Comparison of ENCODE assay signal across 8 cellular contexts in the genomic region with DNA sequence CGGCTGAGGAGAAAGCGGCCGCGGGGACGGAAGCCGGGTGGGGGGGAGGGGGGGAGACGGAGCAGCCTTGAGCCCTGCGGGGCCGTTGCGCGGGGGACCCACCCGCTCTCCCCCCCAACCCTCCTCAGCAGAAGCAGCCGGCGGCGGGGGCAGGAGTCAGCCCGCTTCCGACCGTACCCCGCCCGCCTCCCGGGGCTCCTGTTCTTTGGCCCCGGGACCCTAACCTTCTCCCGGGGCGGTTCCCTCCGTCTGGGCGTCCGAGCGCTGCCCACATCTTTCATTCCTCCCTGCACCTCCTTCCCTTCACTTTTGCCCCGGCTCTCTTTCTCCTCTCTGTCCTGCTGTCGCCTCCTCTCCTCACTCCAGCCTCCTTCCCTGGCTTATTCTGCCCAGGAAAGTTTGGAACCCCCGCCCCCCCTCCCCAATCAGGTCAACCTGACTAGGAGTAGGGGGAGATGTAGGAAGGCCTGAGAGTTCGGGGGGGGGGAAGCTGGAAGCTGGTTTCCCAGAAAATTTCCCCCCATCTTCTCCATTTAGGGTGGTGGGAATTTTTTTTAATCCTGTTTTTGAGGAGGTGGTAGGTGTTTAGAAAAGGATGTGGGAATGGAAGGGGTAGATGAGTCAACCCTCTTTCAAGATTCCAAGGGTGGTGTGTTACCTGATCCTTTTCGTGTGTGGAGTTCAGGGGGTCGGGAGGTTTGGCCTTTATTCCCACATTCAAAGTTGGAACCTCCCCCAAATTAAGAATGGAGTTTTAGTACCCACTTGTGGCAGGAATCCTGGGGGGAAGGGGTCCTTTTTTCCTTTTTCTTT.
A peak's percentile ranks its signal among the peaks of the same experiment; 100 is the strongest.
DNase-seq lines count a peak whose midpoint lies in the region; ATAC-seq lines count a peak whose summit lies in the region.

No MANE protein-coding gene starts in this region.

- H3K4me1 Mint-ChIP-seq in activated naive CD8-positive, alpha-beta T cell (ENCODE audit: low read depth), result peaks cover 63% of the 10 kb centered on the region

- H3K27me3 ChIP-seq in iPS-20b (ENCODE audit: insufficient read depth, low read length), result no peaks in the 10 kb centered on the region

- no peaks in the 10 kb centered on the region for H3K9me3 ChIP-seq in iPS-20b (ENCODE audit: insufficient read depth, low read depth, low read length)

- H3K27ac Mint-ChIP-seq in activated naive CD8-positive, alpha-beta T cell, result peak overlapping the region; percentile 28

- peak overlapping the region; percentile 89 for H3K4me3 Mint-ChIP-seq in activated naive CD8-positive, alpha-beta T cell

- H3K9me3 Mint-ChIP-seq in activated naive CD8-positive, alpha-beta T cell (ENCODE audit: low read depth), result no peaks in the 10 kb centered on the region

- no peaks in the 10 kb centered on the region for H3K27me3 Mint-ChIP-seq in activated naive CD8-positive, alpha-beta T cell

- peak overlapping the region; percentile 80; the same call in 1 of the 2 replicates for H3K9ac ChIP-seq in iPS-20b (ENCODE audit: low read depth, low read length)

- ATAC-seq in GM19023 (IDR thresholded peaks at IDR 0.05; ENCODE audit: unreplicated experiment) (peak; percentile 16), HG03095 (IDR thresholded peaks at IDR 0.05; ENCODE audit: unreplicated experiment) (peak; percentile 6)
- peak; percentile 3 for ATAC-seq in stimulated activated naive CD8-positive, alpha-beta T cell treated with anti-CD3 and anti-CD28 coated beads, Interleukin-15, Interleukin-2, amounts not matched to agents 100 U/mL and 50 U/mL, for 24 hours

- peak overlapping the region; percentile 82 for H3K4me3 ChIP-seq in iPS-20b (ENCODE audit: low read length)

- H3K36me3 ChIP-seq in iPS-20b (ENCODE audit: insufficient read depth, low read depth, low read length), result peaks cover 17% of the 10 kb centered on the region; the same call in 1 of the 2 replicates

- peaks cover 2% of the 10 kb centered on the region for H3K36me3 Mint-ChIP-seq in activated naive CD8-positive, alpha-beta T cell

- no peak for DNase-seq in stimulated activated naive CD8-positive, alpha-beta T cell treated with anti-CD3 and anti-CD28 coated beads, Interleukin-15, Interleukin-2, amounts not matched to agents 100 U/mL and 50 U/mL, for 24 hours
- no peak for DNase-seq in NCI-H2196 treated with DMSO at 0.1 percent for 48 hours (lab: John Stamatoyannopoulos, UW; ENCODE audit: unreplicated experiment)
- DNase-seq in amniotic stem cell (lab: John Stamatoyannopoulos, UW), result no peak
- no peak for DNase-seq in SKM-1 (lab: John Stamatoyannopoulos, UW; ENCODE audit: unreplicated experiment)

- no peak overlapping the region for H3K27ac ChIP-seq in iPS-20b (ENCODE audit: low read length)

- H3K4me1 ChIP-seq in iPS-20b (ENCODE audit: insufficient read depth, low read length), result peaks cover 34% of the 10 kb centered on the region
